11 cellular contexts compared by ENCODE assay signal in the genomic region with DNA sequence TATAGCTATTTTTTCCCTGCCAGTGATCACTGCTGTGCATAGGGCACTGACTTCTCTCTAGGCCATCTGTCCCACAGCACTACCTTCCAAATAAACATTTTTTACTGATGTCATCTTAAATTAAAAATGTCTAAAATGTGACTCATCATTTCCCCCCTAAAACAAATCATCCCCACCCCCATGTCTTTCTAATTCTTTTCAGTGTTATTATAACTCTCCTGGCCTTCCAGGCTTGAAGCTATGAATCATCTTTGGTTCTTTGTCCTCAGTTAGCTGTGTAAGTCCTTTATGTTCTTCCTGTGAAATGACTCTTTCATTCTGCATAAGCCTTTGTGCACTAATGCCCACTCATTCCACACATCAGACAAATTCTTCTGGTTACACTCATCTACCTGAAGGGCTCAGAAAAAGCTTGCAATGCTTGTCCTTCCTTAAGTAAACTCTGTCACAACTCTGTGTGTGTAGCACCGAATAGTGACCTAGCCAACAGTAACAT.
DNase-seq lines count a peak whose midpoint lies in the region; ATAC-seq and TF ChIP-seq lines count a peak whose summit lies in the region.
"Had no signal": no experiment of that assay in that cellular context is flagged by ENCODE, and none has a peak within 500 bp of the region (broad histone marks: within the 10 kb centered on the region; RNA-seq: fewer than 3 reads in every experiment).

No MANE protein-coding gene starts in this region.

- H3K36me3 Mint-ChIP-seq in activated CD4-positive, alpha-beta T cell treated with anti-CD3 and anti-CD28 coated beads, Interleukin-2, amount 10 ng/mL, durations not matched to agents 24 days and 14 days (ENCODE audit: low read depth), result no peaks in the 10 kb centered on the region
- H3K36me3 Mint-ChIP-seq in stimulated activated naive B cell treated with anti-CD40 and anti-IgM and Interleukin-4, amounts not matched to agents 10 μg/mL and 1 μg/mL and 100 μg/mL, for 72 hours, result no peaks in the 10 kb centered on the region
- H3K36me3 Mint-ChIP-seq in mesothelial cell of epicardium, result no peaks in the 10 kb centered on the region

- DNase-seq in activated CD4-positive, alpha-beta T cell treated with anti-CD3 and anti-CD28 coated beads, Interleukin-2, amount 10 ng/mL, durations not matched to agents 24 days and 14 days, result no peak
- DNase-seq in activated CD4-positive, alpha-beta T cell treated with anti-CD3 and anti-CD28 coated beads for 4 hours, result no peak
- DNase-seq in SW480 (ENCODE audit: low spot score) (peak; percentile 92), fibroblast of pulmonary artery (ENCODE audit: low read depth) (peak; percentile 87), HUDEP-2 (lab: John Stamatoyannopoulos, UW; ENCODE audit: unreplicated experiment in 76 of 76) (no peak), mesothelial cell of epicardium (ENCODE audit: low spot score in 2 of 2, unreplicated experiment in 2 of 2) (no peak)
- DNase-seq in stimulated activated naive B cell treated with anti-CD40 and anti-IgM and Interleukin-4, amounts not matched to agents 10 μg/mL and 1 μg/mL and 100 μg/mL, for 72 hours, result no peak
- DNase-seq in stimulated activated CD4-positive, alpha-beta T cell treated with anti-CD3 and anti-CD28 coated beads, Interleukin-2, amount 100 ng/mL, for 24 hours, result no peak
- DNase-seq: BE2C; effector memory CD8-positive, alpha-beta T cell; MG63 had no signal

- peak overlapping the region; percentile 21 for H3K27ac Mint-ChIP-seq in activated CD4-positive, alpha-beta T cell treated with anti-CD3 and anti-CD28 coated beads, Interleukin-2, amount 10 ng/mL, durations not matched to agents 24 days and 14 days
- H3K27ac Mint-ChIP-seq in stimulated activated naive B cell treated with anti-CD40 and anti-IgM and Interleukin-4, amounts not matched to agents 10 μg/mL and 1 μg/mL and 100 μg/mL, for 72 hours, result no peak overlapping the region
- H3K27ac Mint-ChIP-seq in mesothelial cell of epicardium, result no peak overlapping the region
- H3K27ac Mint-ChIP-seq: effector memory CD8-positive, alpha-beta T cell had no signal

- TF ChIP-seq CTCF in fibroblast of pulmonary artery (IDR thresholded peaks at IDR 0.05; ENCODE audit: low read length, missing control alignments), result no peak
- TF ChIP-seq CTCF in mesothelial cell of epicardium (IDR thresholded peaks at IDR 0.05; ENCODE audit: unreplicated experiment), result no peak

- no peak overlapping the region for H3K4me3 ChIP-seq in fibroblast of pulmonary artery (replicated peaks; ENCODE audit: low read depth, low read length)
- H3K4me3 ChIP-seq: MG63 had no signal

- no peak overlapping the region for H3K4me3 Mint-ChIP-seq in activated CD4-positive, alpha-beta T cell treated with anti-CD3 and anti-CD28 coated beads, Interleukin-2, amount 10 ng/mL, durations not matched to agents 24 days and 14 days
- no peak overlapping the region for H3K4me3 Mint-ChIP-seq in stimulated activated naive B cell treated with anti-CD40 and anti-IgM and Interleukin-4, amounts not matched to agents 10 μg/mL and 1 μg/mL and 100 μg/mL, for 72 hours
- H3K4me3 Mint-ChIP-seq in mesothelial cell of epicardium, result no peak overlapping the region
- H3K4me3 Mint-ChIP-seq: effector memory CD8-positive, alpha-beta T cell had no signal

- H3K9me3 Mint-ChIP-seq in activated CD4-positive, alpha-beta T cell treated with anti-CD3 and anti-CD28 coated beads, Interleukin-2, amount 10 ng/mL, durations not matched to agents 24 days and 14 days, result peaks cover 3% of the 10 kb centered on the region
- no peaks in the 10 kb centered on the region for H3K9me3 Mint-ChIP-seq in stimulated activated naive B cell treated with anti-CD40 and anti-IgM and Interleukin-4, amounts not matched to agents 10 μg/mL and 1 μg/mL and 100 μg/mL, for 72 hours
- H3K9me3 Mint-ChIP-seq in mesothelial cell of epicardium, result no peaks in the 10 kb centered on the region
- H3K9me3 Mint-ChIP-seq: effector memory CD8-positive, alpha-beta T cell had no signal

- peaks cover 8% of the 10 kb centered on the region for H3K4me1 Mint-ChIP-seq in activated CD4-positive, alpha-beta T cell treated with anti-CD3 and anti-CD28 coated beads, Interleukin-2, amount 10 ng/mL, durations not matched to agents 24 days and 14 days
- H3K4me1 Mint-ChIP-seq in stimulated activated naive B cell treated with anti-CD40 and anti-IgM and Interleukin-4, amounts not matched to agents 10 μg/mL and 1 μg/mL and 100 μg/mL, for 72 hours, result no peaks in the 10 kb centered on the region
- peaks cover 8% of the 10 kb centered on the region for H3K4me1 Mint-ChIP-seq in mesothelial cell of epicardium

- no peaks in the 10 kb centered on the region for H3K27me3 Mint-ChIP-seq in activated CD4-positive, alpha-beta T cell treated with anti-CD3 and anti-CD28 coated beads, Interleukin-2, amount 10 ng/mL, durations not matched to agents 24 days and 14 days
- H3K27me3 Mint-ChIP-seq in stimulated activated naive B cell treated with anti-CD40 and anti-IgM and Interleukin-4, amounts not matched to agents 10 μg/mL and 1 μg/mL and 100 μg/mL, for 72 hours, result peaks cover 0 to 10% of the 10 kb centered on the region in 2 donors
- H3K27me3 Mint-ChIP-seq in mesothelial cell of epicardium (ENCODE audit: low read depth), result peaks cover 9% of the 10 kb centered on the region
- H3K27me3 Mint-ChIP-seq: effector memory CD8-positive, alpha-beta T cell had no signal

- intact Hi-C loops in activated CD4-positive, alpha-beta T cell treated with anti-CD3 and anti-CD28 coated beads, Interleukin-2, amount 10 ng/mL, durations not matched to agents 24 days and 14 days (cut with micrococcal nuclease), result loop anchor here (5.0 kb wide), 1 partner anchor 66 kb away; no protein-coding TSS in a partner anchor

- peak; percentile 33 to 36 for ATAC-seq in stimulated activated naive B cell treated with anti-CD40 and anti-IgM and Interleukin-4, amounts not matched to agents 10 μg/mL and 1 μg/mL and 100 μg/mL, for 72 hours (replicated peaks)
- ATAC-seq: effector memory CD8-positive, alpha-beta T cell had no signal

Comparison
In these comparisons a context has a peak if more than half of its experiments do, and no peak if none do; other contexts are left out.
1. DNase-seq: peak in SW480 (single experiment) and fibroblast of pulmonary artery (single experiment); none in activated CD4-positive, alpha-beta T cell treated with anti-CD3 and anti-CD28 coated beads, Interleukin-2, amount 10 ng/mL, durations not matched to agents 24 days and 14 days (single experiment), activated CD4-positive, alpha-beta T cell treated with anti-CD3 and anti-CD28 coated beads for 4 hours (0 of 2), stimulated activated naive B cell treated with anti-CD40 and anti-IgM and Interleukin-4, amounts not matched to agents 10 μg/mL and 1 μg/mL and 100 μg/mL, for 72 hours (single experiment), stimulated activated CD4-positive, alpha-beta T cell treated with anti-CD3 and anti-CD28 coated beads, Interleukin-2, amount 100 ng/mL, for 24 hours (0 of 2), HUDEP-2 (0 of 76) and mesothelial cell of epicardium (0 of 2).